In the genomic region with DNA sequence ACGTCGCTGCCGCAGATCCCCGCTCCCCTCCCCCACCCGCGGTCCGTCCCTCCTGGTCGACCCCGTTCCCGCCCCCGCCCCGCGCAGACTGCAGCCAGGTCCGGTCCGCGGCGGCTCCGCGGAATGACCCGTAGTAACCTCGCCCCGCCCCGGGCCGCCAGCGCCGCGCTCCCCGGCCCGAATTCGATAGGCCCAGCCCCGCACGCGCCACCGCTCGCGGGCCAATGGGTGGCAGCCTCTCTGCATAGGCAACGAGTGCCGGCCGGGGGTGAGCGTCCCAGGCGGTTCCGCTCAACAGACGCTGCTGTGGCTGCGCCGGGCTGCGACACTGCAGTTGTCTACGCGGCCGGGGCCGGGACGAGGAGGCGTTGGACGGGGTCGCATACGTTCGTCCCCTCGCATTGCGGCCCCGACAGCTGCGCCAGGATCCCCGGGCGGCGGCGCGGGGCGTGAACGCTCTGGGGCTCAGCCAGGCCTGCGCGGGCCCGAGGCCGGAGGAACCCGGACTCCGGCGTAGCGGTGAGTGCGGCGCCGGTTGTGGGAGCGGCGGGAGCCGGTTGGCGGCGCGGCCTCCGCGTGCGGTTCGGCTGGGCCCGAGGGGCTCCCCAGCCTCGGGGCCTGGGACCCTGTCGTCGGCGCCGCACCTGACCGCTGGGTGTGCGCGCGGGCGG, we compare ENCODE assay signal across 8 cellular contexts. TPM values are rescaled to one million over a fixed set of nuclear protein-coding genes. Genes with fewer than 3 reads are reported as not detected.
DNase-seq lines count a peak whose midpoint lies in the region; ATAC-seq, FAIRE-seq and TF ChIP-seq lines count a peak whose summit lies in the region.

Gene ACSL3 (plus strand): TSS at position 297 of the 671 bp plus-strand sequence. CDS start 47,737 bp downstream, outside the sequence.

- no peak for TF ChIP-seq CTCF in astrocyte of the cerebellum (IDR thresholded peaks at IDR 0.05; ENCODE audit: low read depth, low read length, missing control alignments)

- DNase-seq in GM18507 (ENCODE audit: extremely low spot score, insufficient read length, low read depth), result peak; percentile 93
- peak; percentile 93 to 97 for DNase-seq in NCI-H2081 (lab: John Stamatoyannopoulos, UW)
- DNase-seq in T-helper 9 cell, result peak; percentile 83
- peak; percentile 72 for DNase-seq in astrocyte of the cerebellum (ENCODE audit: low read depth)
- peak; percentile 96 for DNase-seq in hepatic stellate cell (ENCODE audit: low spot score)
- DNase-seq in renal cortical epithelial cell (ENCODE audit: low read depth), result peak; percentile 72
- DNase-seq in aorta, result peak; percentile 98

- no peaks in the 10 kb centered on the region for H3K9me3 ChIP-seq in aorta (ENCODE audit: control insufficient read depth, low read length)

- intact Hi-C loops in aorta (cut with DNase I), result loop anchor here (2.0 to 5.0 kb wide), 3 partner anchors 41 to 154 kb away; no protein-coding TSS in a partner anchor

- no peaks in the 10 kb centered on the region for H3K36me3 ChIP-seq in aorta (ENCODE audit: control insufficient read depth in 1 of 2, insufficient read depth in 2 of 2, low read length in 1 of 2)

- H3K27ac ChIP-seq in aorta (ENCODE audit: low read depth in 1 of 2, low read length in 2 of 2), result peak within 1 kb of the TSS; percentile 79 to 84

- FAIRE-seq in GM18507 (lab: Jason Lieb, UNC), result peak; percentile 92

- no peaks in the 10 kb centered on the region for H3K27me3 ChIP-seq in aorta (ENCODE audit: control insufficient read depth in 1 of 2, insufficient read depth in 2 of 2, low read length in 1 of 2)

- H3K4me1 ChIP-seq in aorta (ENCODE audit: control insufficient read depth in 1 of 2, insufficient read depth in 2 of 2, low read length in 2 of 2), result peaks cover 7 to 9% of the 10 kb centered on the region in 2 donors

- H3K4me3 ChIP-seq in astrocyte of the cerebellum (ENCODE audit: low read depth, low read length) (peak within 1 kb of the TSS; percentile 89), aorta (ENCODE audit: low read length in 2 of 2) (peak within 1 kb of the TSS; percentile 80 to 93)

- ATAC-seq in HG02970 (IDR thresholded peaks at IDR 0.05; ENCODE audit: low FRiP score, unreplicated experiment) (peak; percentile 98), aorta (ENCODE audit: low FRiP score) (peak; percentile 98)

- WGBS in aorta, 2 donors, result 1% methylated on average over 82 to 99 of the region's 99 CpGs

- in situ Hi-C loops in astrocyte of the cerebellum (cut with HindIII; ENCODE audit: low sequenced_read_pairs), result no loop called here

RNA-seq across cellular contexts. Expression of gene ACSL3, which starts in this region (rescaled TPM):
- total RNA-seq in renal cortical epithelial cell, result 65.8 and 150 TPM in 2 replicates
- total RNA-seq in aorta, result 10 to 100 TPM; 66.5 to 69.0 TPM
- 10 to 100 TPM; 14.0 to 39.4 TPM for polyA plus RNA-seq in aorta

Comparison
In these comparisons a context has a peak if more than half of its experiments do, and no peak if none do; other contexts are left out.
1. Peak in every context shown above with its lines: DNase-seq, ATAC-seq, H3K4me3 ChIP-seq and H3K27ac ChIP-seq.